In genomic region chr9:19232830-19233194, GRCh38 we compare ENCODE assay signal across 8 cellular contexts.
A peak's percentile ranks its signal among the peaks of the same experiment; 100 is the strongest.
DNase-seq lines count a peak whose midpoint lies in the region; TF ChIP-seq lines count a peak whose summit lies in the region.

No MANE protein-coding gene starts in this region.

- TF ChIP-seq CTCF in GM20000 (IDR thresholded peaks at IDR 0.05; ENCODE audit: extremely low read depth, missing control alignments), result no peak

- DNase-seq in AG08396 (ENCODE audit: low spot score), result peak; percentile 36
- peak; percentile 59 for DNase-seq in GM20000 (ENCODE audit: low spot score)
- peak; percentile 29 for DNase-seq in OCI-M1 (lab: John Stamatoyannopoulos, UW)
- peak; percentile 38 for DNase-seq in hepatic stellate cell (ENCODE audit: low spot score)
- DNase-seq in putamen (ENCODE audit: low spot score), result no peak
- DNase-seq in T1000 (lab: John Stamatoyannopoulos, UW), result no peak
- DNase-seq in NCI-H774 (lab: John Stamatoyannopoulos, UW), result no peak
- no peak for DNase-seq in SKM-1 treated with dmso at 0.1 percent for 144 hours (lab: John Stamatoyannopoulos, UW; ENCODE audit: unreplicated experiment)

Comparison
In these comparisons a context has a peak if more than half of its experiments do, and no peak if none do; other contexts are left out.
1. DNase-seq: peak in AG08396 (single experiment), GM20000 (single experiment), OCI-M1 (single experiment) and hepatic stellate cell (single experiment); none in putamen (single experiment), T1000 (single experiment), NCI-H774 (single experiment) and SKM-1 treated with dmso at 0.1 percent for 144 hours (single experiment).